In the genomic region with DNA sequence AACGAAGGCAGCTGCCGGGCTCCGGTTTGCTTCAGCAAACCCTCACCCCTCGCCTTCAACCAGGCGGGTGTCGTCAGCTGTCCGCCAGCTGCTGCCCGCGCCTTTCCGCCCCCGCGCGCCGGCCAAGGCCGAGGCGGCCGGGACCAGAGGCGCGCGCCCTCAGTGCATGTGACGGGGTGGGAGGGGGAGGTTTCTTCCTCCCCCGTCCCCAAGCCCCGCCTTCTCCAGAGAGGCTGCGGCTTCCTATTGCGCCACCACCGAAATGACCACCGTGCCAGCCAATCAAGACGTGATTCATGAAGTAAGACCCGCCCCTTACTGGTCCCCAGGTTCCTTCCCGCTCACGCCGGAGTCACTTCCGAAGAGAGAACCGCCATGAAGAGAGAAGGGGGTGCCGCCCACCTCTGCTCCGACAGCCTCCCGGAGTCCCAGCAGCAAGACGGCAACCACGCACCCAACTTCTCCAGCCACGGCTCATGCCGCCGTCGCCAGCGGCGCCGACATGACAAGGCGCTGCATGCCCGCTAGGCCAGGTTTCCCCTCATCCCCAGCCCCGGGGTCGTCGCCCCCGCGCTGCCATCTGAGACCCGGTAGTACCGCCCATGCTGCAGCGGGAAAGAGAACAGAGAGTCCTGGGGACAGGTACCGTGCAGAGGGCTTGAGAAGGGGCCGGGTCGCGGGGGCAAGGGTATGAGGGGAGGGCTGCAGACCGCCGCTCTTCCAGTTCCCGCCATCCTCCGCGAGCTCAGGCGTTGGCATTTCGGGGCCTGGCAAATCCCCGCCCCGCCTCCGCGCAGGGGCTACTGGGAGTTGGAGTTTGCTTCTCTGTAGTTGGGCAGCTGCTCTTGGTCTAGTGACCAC, we compare ENCODE assay signal across 8 cellular contexts. TPM values are rescaled to one million over a fixed set of nuclear protein-coding genes. Genes with fewer than 3 reads are reported as not detected.
DNase-seq lines count a peak whose midpoint lies in the region; ATAC-seq, FAIRE-seq and TF ChIP-seq lines count a peak whose summit lies in the region.

A gene with protein sequence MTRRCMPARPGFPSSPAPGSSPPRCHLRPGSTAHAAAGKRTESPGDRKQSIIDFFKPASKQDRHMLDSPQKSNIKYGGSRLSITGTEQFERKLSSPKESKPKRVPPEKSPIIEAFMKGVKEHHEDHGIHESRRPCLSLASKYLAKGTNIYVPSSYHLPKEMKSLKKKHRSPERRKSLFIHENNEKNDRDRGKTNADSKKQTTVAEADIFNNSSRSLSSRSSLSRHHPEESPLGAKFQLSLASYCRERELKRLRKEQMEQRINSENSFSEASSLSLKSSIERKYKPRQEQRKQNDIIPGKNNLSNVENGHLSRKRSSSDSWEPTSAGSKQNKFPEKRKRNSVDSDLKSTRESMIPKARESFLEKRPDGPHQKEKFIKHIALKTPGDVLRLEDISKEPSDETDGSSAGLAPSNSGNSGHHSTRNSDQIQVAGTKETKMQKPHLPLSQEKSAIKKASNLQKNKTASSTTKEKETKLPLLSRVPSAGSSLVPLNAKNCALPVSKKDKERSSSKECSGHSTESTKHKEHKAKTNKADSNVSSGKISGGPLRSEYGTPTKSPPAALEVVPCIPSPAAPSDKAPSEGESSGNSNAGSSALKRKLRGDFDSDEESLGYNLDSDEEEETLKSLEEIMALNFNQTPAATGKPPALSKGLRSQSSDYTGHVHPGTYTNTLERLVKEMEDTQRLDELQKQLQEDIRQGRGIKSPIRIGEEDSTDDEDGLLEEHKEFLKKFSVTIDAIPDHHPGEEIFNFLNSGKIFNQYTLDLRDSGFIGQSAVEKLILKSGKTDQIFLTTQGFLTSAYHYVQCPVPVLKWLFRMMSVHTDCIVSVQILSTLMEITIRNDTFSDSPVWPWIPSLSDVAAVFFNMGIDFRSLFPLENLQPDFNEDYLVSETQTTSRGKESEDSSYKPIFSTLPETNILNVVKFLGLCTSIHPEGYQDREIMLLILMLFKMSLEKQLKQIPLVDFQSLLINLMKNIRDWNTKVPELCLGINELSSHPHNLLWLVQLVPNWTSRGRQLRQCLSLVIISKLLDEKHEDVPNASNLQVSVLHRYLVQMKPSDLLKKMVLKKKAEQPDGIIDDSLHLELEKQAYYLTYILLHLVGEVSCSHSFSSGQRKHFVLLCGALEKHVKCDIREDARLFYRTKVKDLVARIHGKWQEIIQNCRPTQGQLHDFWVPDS (plus strand): TSS at position 355 of the 861 bp plus-strand sequence. CDS start 148 bp downstream, at position 503.

- H3K9me2 ChIP-seq in OCI-LY1 (ENCODE audit: low read depth, low read length) = no peaks in the 10 kb centered on the region

- H4K20me1 ChIP-seq in OCI-LY1 (ENCODE audit: insufficient read depth, low read length) = no peaks in the 10 kb centered on the region

- H3K27ac ChIP-seq in HUES64 (ENCODE audit: low read depth, low read length) (peak within 1 kb of the TSS; percentile 79), OCI-LY1 (ENCODE audit: low read depth, low read length, poor library complexity, severe bottlenecking) (peak within 1 kb of the TSS; percentile 63), mesodermal cell (ENCODE audit: low read depth, low read length, severe bottlenecking) (peak within 1 kb of the TSS; percentile 86)

- no TSS peak for BruUV-seq in Calu3 (replicated peaks; lab: Mats Ljungman, UMichigan)

- H3K4me1 Mint-ChIP-seq in Calu3 (ENCODE audit: low read depth, unreplicated experiment) = peaks cover 22% of the 10 kb centered on the region

- H3K9me3 Mint-ChIP-seq in Calu3 (ENCODE audit: low read depth, unreplicated experiment) = no peaks in the 10 kb centered on the region

- H3K4me3 ChIP-seq in HUES64 (ENCODE audit: low read length) (peak within 1 kb of the TSS; percentile 91), OCI-LY1 (ENCODE audit: low read depth, low read length, poor library complexity, severe bottlenecking) (peak within 1 kb of the TSS; percentile 90), mesodermal cell (ENCODE audit: extremely low read depth, insufficient read depth, low read length, poor library complexity, severe bottlenecking) (peak within 1 kb of the TSS; percentile 97)

- intact Hi-C loops in Calu3 (cut with micrococcal nuclease; ENCODE audit: unreplicated experiment) = no loop called here

- H3K79me2 ChIP-seq in OCI-LY1 (ENCODE audit: insufficient read depth, low read length) = peaks cover 17% of the 10 kb centered on the region

- peak within 1 kb of the TSS; percentile 94 for H3K4me2 ChIP-seq in OCI-LY1 (ENCODE audit: low read length)

- peak within 1 kb of the TSS; percentile 89 for H3K9ac ChIP-seq in HUES64 (ENCODE audit: low read depth, low read length)
- H3K9ac ChIP-seq in OCI-LY1 (ENCODE audit: low read length) = peak within 1 kb of the TSS; percentile 87

- H3K27me3 ChIP-seq in HUES64 (ENCODE audit: insufficient read depth, low read length) = no peaks in the 10 kb centered on the region
- H3K27me3 ChIP-seq in OCI-LY1 (ENCODE audit: insufficient read depth, low read length) = no peaks in the 10 kb centered on the region

- H2AFZ ChIP-seq in OCI-LY1 (ENCODE audit: low read length) = peak within 1 kb of the TSS; percentile 5; the same call in 1 of the 2 replicates

- no peak for TF ChIP-seq CTCF in Calu3 (IDR thresholded peaks at IDR 0.05; ENCODE audit: unreplicated experiment)
- TF ChIP-seq CTCF in OCI-LY1 (IDR thresholded peaks at IDR 0.05; ENCODE audit: low read length) = no peak

- ATAC-seq in GM21447 (IDR thresholded peaks at IDR 0.05; ENCODE audit: unreplicated experiment) = peak; percentile 95

- H3K4me3 Mint-ChIP-seq in Calu3 (ENCODE audit: low read depth, unreplicated experiment) = peak within 1 kb of the TSS; percentile 94

- peak; percentile 68 for FAIRE-seq in endometrium (lab: Jason Lieb, UNC)

- peaks cover 12% of the 10 kb centered on the region for H3K27me3 Mint-ChIP-seq in Calu3 (ENCODE audit: unreplicated experiment)

- CTCF ChIA-PET in Calu3 (lab: Charles Lee) = interaction anchor here (0.6 to 1.3 kb wide), 2 partner anchors 101 to 487 kb away, joined by 3 read pairs; no protein-coding TSS in a partner anchor

- peaks cover 22% of the 10 kb centered on the region for H3K36me3 Mint-ChIP-seq in Calu3 (ENCODE audit: insufficient read depth, unreplicated experiment)

- no peaks in the 10 kb centered on the region for H3K9me3 ChIP-seq in HUES64 (ENCODE audit: insufficient read depth, low read depth, low read length)
- H3K9me3 ChIP-seq in OCI-LY1 (ENCODE audit: low read length) = no peaks in the 10 kb centered on the region
- no peaks in the 10 kb centered on the region for H3K9me3 ChIP-seq in mesodermal cell (ENCODE audit: control insufficient read depth, low read length)

- H3K36me3 ChIP-seq in HUES64 (ENCODE audit: insufficient read depth, low read length) (peaks cover 23% of the 10 kb centered on the region), OCI-LY1 (ENCODE audit: insufficient read depth, low read length) (peaks cover 10% of the 10 kb centered on the region; the same call in 1 of the 2 replicates), mesodermal cell (ENCODE audit: control insufficient read depth, insufficient read depth, low read length) (peaks cover 28% of the 10 kb centered on the region)

- peaks cover 23% of the 10 kb centered on the region for H3K4me1 ChIP-seq in HUES64 (ENCODE audit: insufficient read depth, low read length)
- H3K4me1 ChIP-seq in OCI-LY1 (ENCODE audit: insufficient read depth, low read length, severe bottlenecking) = peaks cover 29% of the 10 kb centered on the region
- H3K4me1 ChIP-seq in mesodermal cell (ENCODE audit: control insufficient read depth, insufficient read depth, low read length, poor library complexity, severe bottlenecking) = peaks cover 23% of the 10 kb centered on the region

- WGBS in HUES64 = under 1% methylated on average over 71 of the region's 71 CpGs
- 0 to 1% methylated on average over 37 to 39 of the region's 71 CpGs for WGBS in mesodermal cell (ENCODE audit: insufficient coverage in 2 of 2), 2 experiments

- peak within 1 kb of the TSS; percentile 47 for H3K27ac Mint-ChIP-seq in Calu3 (ENCODE audit: unreplicated experiment)

- no peaks in the 10 kb centered on the region for H3F3A ChIP-seq in OCI-LY1 (ENCODE audit: insufficient read depth, low read length)

- DNase-seq in Calu3 = peak; percentile 92
- DNase-seq in activated CD8-positive, alpha-beta memory T cell treated with anti-CD3 and anti-CD28 coated beads, Interleukin-2, amount 50 U/mL, for 4 hours = peak; percentile 90
- DNase-seq in stimulated activated CD8-positive, alpha-beta memory T cell treated with anti-CD3 and anti-CD28 coated beads, Interleukin-15, amount 100 ng/mL, for 4 hours (ENCODE audit: low read depth in 2 of 2) = peak; percentile 79 to 90

RNA-seq across cellular contexts. Expression of the gene that starts here (rescaled TPM):
- 17.6 and 18.3 TPM in 2 replicates for total RNA-seq in Calu3 (2022)
- polyA plus RNA-seq in HUES64 (2013, experiment 1 of 2) = 17.1 TPM
- 14.6 TPM for polyA plus RNA-seq in HUES64 (2013, experiment 2 of 2)
- 28.2 TPM for polyA plus RNA-seq in mesodermal cell (2013, experiment 1 of 2)
- polyA plus RNA-seq in mesodermal cell (2013, experiment 2 of 2) = 26.9 TPM

Comparison
In these comparisons a context has a peak if more than half of its experiments do, and no peak if none do; other contexts are left out.
1. Peak in every context shown above with its lines: DNase-seq, ATAC-seq, H3K4me3 ChIP-seq and H3K27ac ChIP-seq.